9 cellular contexts compared by ENCODE assay signal in the genomic region with DNA sequence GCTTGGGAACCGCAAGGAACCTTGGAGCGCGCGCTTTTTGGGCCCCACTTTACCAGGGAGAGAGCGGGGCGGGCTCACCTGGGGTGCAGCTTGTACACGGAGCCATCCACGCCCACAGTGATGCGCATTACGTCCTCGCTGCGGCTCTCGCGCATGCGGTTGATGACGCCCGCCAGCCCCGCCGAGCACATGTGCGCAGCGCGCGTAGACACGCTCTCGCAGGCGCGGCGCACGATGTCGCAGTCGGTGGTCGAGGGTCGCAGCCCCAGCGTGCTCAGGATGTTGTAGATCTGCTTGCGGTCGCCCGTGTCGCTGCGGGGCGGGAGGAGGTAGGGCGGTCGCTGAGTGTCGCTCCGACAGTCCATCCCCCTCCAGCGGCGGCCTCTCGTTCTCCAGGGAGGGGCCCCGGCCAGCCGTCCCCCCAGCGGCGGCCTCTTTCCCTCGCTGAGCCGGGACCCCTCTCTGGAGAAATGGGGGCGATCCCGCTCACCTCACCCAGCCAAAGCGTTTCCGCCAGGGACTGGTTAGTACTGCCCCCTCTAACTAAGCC. TPM values are rescaled to one million over a fixed set of nuclear protein-coding genes. Genes with fewer than 3 reads are reported as not detected.
DNase-seq lines count a peak whose midpoint lies in the region; ATAC-seq and TF ChIP-seq lines count a peak whose summit lies in the region.
"Had no signal": no experiment of that assay in that cellular context is flagged by ENCODE, and none has a peak within 500 bp of the region (broad histone marks: within the 10 kb centered on the region; RNA-seq: fewer than 3 reads in every experiment).

No MANE protein-coding gene starts in this region.

- no peaks in the 10 kb centered on the region for H3K27me3 Mint-ChIP-seq in chondrocyte (ENCODE audit: low read depth)
- peaks cover 34% of the 10 kb centered on the region for H3K27me3 Mint-ChIP-seq in mesothelial cell of epicardium (ENCODE audit: low read depth)

- POLR2A ChIA-PET in RWPE1 (lab: Yijun Ruan, JAX; ENCODE audit: low non-redundant PET), result no interaction called here

- DNase-seq in chondrocyte (ENCODE audit: low spot score) (no peak), mesothelial cell of epicardium (ENCODE audit: low spot score in 2 of 2, unreplicated experiment in 2 of 2) (no peak), medulla oblongata (ENCODE audit: extremely low spot score) (no peak), LoVo (ENCODE audit: low spot score) (no peak), RWPE1 (ENCODE audit: low spot score) (no peak)
- DNase-seq in stimulated activated CD8-positive, alpha-beta memory T cell treated with anti-CD3 and anti-CD28 coated beads, Interleukin-4, amount 100 ng/mL, for 24 hours (ENCODE audit: low read depth), result peak; percentile 38

- H3K9me3 Mint-ChIP-seq in chondrocyte (ENCODE audit: low read depth) (no peaks in the 10 kb centered on the region), mesothelial cell of epicardium (no peaks in the 10 kb centered on the region)

- no peak overlapping the region for H3K27ac ChIP-seq in RWPE1

- H3K4me3 Mint-ChIP-seq in chondrocyte (ENCODE audit: unreplicated experiment) (peak overlapping the region; percentile 62), mesothelial cell of epicardium (peak overlapping the region; percentile 63)

- peak; percentile 66 to 69 for ATAC-seq in activated CD4-positive, CD25-positive, alpha-beta regulatory T cell treated with anti-CD3 and anti-CD28 coated beads, Interleukin-2, amount 50 U/mL, for 24 hours
- no peak for ATAC-seq in GM18870 (IDR thresholded peaks at IDR 0.05; ENCODE audit: unreplicated experiment)

- no peaks in the 10 kb centered on the region for H3K4me1 Mint-ChIP-seq in chondrocyte (ENCODE audit: low read depth)
- H3K4me1 Mint-ChIP-seq in mesothelial cell of epicardium, result peaks cover 21% of the 10 kb centered on the region

- H3K36me3 Mint-ChIP-seq in chondrocyte (ENCODE audit: low read depth), result no peaks in the 10 kb centered on the region
- H3K36me3 Mint-ChIP-seq in mesothelial cell of epicardium, result no peaks in the 10 kb centered on the region

- no peak overlapping the region for H3K27ac Mint-ChIP-seq in chondrocyte (ENCODE audit: unreplicated experiment)
- H3K27ac Mint-ChIP-seq in mesothelial cell of epicardium, result no peak overlapping the region

- TF ChIP-seq CTCF in chondrocyte (IDR thresholded peaks at IDR 0.05) (peak; percentile 24), mesothelial cell of epicardium (IDR thresholded peaks at IDR 0.05; ENCODE audit: unreplicated experiment) (no peak), RWPE1 (conservative IDR thresholded peaks at IDR 0.05; ENCODE audit: low read depth) (no peak)

- CTCF ChIA-PET in RWPE1 (lab: Yijun Ruan, JAX), result interaction anchor here (0.7 kb wide), 1 partner anchor 12 kb away, joined by 4 read pairs; no protein-coding TSS in a partner anchor

RNA-seq across cellular contexts. Expression of a gene that starts 4.4 kb away (rescaled TPM):
- not detected in 3 replicates for total RNA-seq in chondrocyte
- 11.4 to 14.3 TPM (median 12.5 TPM) in 3 replicates for total RNA-seq in mesothelial cell of epicardium
- total RNA-seq: pulmonary artery endothelial cell had no signal

RNA-seq across cellular contexts. Expression of a gene that starts 22.1 kb away (rescaled TPM):
- total RNA-seq in chondrocyte (49.2 to 64.5 TPM (median 57.3 TPM) in 3 replicates), mesothelial cell of epicardium (117 to 126 TPM (median 125 TPM) in 3 replicates)

RNA-seq across cellular contexts. Expression of a gene that starts 41.3 kb away (rescaled TPM):
- total RNA-seq in chondrocyte (242 to 422 TPM (median 412 TPM) in 3 replicates), mesothelial cell of epicardium (94.3 to 96.8 TPM (median 95.2 TPM) in 3 replicates)

RNA-seq across cellular contexts. Expression of a gene that starts 43.7 kb away (rescaled TPM):
- 0.31 to 0.44 TPM (median 0.37 TPM) in 3 replicates for total RNA-seq in chondrocyte
- 1.5 to 2.4 TPM (median 2.2 TPM) in 3 replicates for total RNA-seq in mesothelial cell of epicardium

RNA-seq across cellular contexts. Expression of a gene that starts 55.3 kb away (rescaled TPM):
- total RNA-seq in chondrocyte, result 126 to 133 TPM (median 131 TPM) in 3 replicates
- 80.6 to 85.0 TPM (median 83.7 TPM) in 3 replicates for total RNA-seq in mesothelial cell of epicardium
